16 cellular contexts compared by ENCODE assay signal in genomic region chr18:8681196-8681595, GRCh38.
"Had no signal": no experiment of that assay in that cellular context is flagged by ENCODE, and none has a peak within 500 bp of the region (broad histone marks: within the 10 kb centered on the region; RNA-seq: fewer than 3 reads in every experiment).

No MANE protein-coding gene starts in this region.

- H3K27ac Mint-ChIP-seq: activated naive CD8-positive, alpha-beta T cell had no signal

- H3K36me3 Mint-ChIP-seq: activated naive CD8-positive, alpha-beta T cell; naive B cell had no signal

- H3K9me3 Mint-ChIP-seq: naive B cell had no signal

- H3K27ac ChIP-seq: dorsolateral prefrontal cortex, foreskin keratinocyte, right atrium auricular region, transverse colon had no signal

- H3K4me1 Mint-ChIP-seq: naive B cell had no signal

- ATAC-seq: esophagus mucosa, foreskin keratinocyte, left colon had no signal

- H3K27me3 Mint-ChIP-seq: activated naive CD8-positive, alpha-beta T cell had no signal

- H3K4me3 Mint-ChIP-seq: activated naive CD8-positive, alpha-beta T cell; naive B cell had no signal

- H3K36me3 ChIP-seq: right atrium auricular region, transverse colon had no signal

- H3K4me1 ChIP-seq: right atrium auricular region, transverse colon had no signal

- H3K9me3 ChIP-seq: right atrium auricular region, transverse colon had no signal

- H3K27me3 ChIP-seq: dorsolateral prefrontal cortex, foreskin keratinocyte, right atrium auricular region, transverse colon had no signal

- H3K4me3 ChIP-seq: dorsolateral prefrontal cortex, lung, right atrium auricular region, smooth muscle cell, transverse colon had no signal

- DNase-seq: activated CD4-positive, alpha-beta T cell treated with anti-CD3 and anti-CD28 coated beads, Interleukin-2, amount 50 U/mL, for 1 hour; activated CD4-positive, CD25-positive, alpha-beta regulatory T cell; activated gamma-delta T cell; activated T-cell treated with anti-CD3 and anti-CD28 coated beads, Interleukin-2, amount 50 U/mL, for 48 hours; amygdala; dorsolateral prefrontal cortex; foreskin keratinocyte; head of caudate nucleus; left colon; naive B cell; transverse colon had no signal
